Comparison of ENCODE assay signal across 8 cellular contexts in genomic region chr7:33108931-33109757, GRCh38. TPM values are rescaled to one million over a fixed set of nuclear protein-coding genes. Genes with fewer than 3 reads are reported as not detected.
DNase-seq lines count a peak whose midpoint lies in the region; ATAC-seq and TF ChIP-seq lines count a peak whose summit lies in the region.

A gene with protein sequence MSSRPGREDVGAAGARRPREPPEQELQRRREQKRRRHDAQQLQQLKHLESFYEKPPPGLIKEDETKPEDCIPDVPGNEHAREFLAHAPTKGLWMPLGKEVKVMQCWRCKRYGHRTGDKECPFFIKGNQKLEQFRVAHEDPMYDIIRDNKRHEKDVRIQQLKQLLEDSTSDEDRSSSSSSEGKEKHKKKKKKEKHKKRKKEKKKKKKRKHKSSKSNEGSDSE (minus strand): TSS chr7:33109404. CDS start chr7:33109372, 32 bp downstream.

- POLR2A ChIA-PET in AG04449 (lab: Yijun Ruan, JAX), result interaction anchor here (1.4 kb wide), 1 partner anchor 47 kb away, joined by 4 read pairs; the partner anchor contains the start of gene NT5C3A
- POLR2A ChIA-PET in activated B cell treated with CpG ODN at 0.5 μM for 24 hours (lab: Charles Lee), result interaction anchor here (1.0 to 4.6 kb wide), 8 partner anchors 9 to 613 kb away, joined by 4 to 44 read pairs (median 11); partner anchors contain the start of genes AVL9, KBTBD2 and NT5C3A

- DNase-seq in AG04449 (ENCODE audit: low read depth, low spot score), result no peak
- DNase-seq in NCI-H2171 treated with DMSO at 0.1 percent for 48 hours (lab: John Stamatoyannopoulos, UW), result peak; percentile 90
- DNase-seq in activated B cell treated with CpG ODN at 0.5 μM for 24 hours, result peak; percentile 84
- DNase-seq in central memory CD4-positive, alpha-beta T cell, result peak; percentile 75
- DNase-seq in kidney tubule cell (ENCODE audit: low spot score), result peak; percentile 79
- DNase-seq in stimulated activated CD4-positive, alpha-beta T cell treated with anti-CD3 and anti-CD28 coated beads, Interleukin-1b, Interleukin-23, amount 100 ng/mL, for 24 hours (ENCODE audit: low read depth in 4 of 4, low spot score in 1 of 4), result peak; percentile 51 to 72 (median 63)

- CTCF ChIA-PET in AG04449 (lab: Yijun Ruan, JAX) (interaction anchor here (0.6 to 6.5 kb wide), 39 partner anchors 8 to 1250 kb away, joined by 3 to 86 read pairs (median 6); partner anchors contain the start of genes FKBP9 and NT5C3A), activated B cell treated with CpG ODN at 0.5 μM for 24 hours (lab: Charles Lee) (interaction anchor here (0.6 to 3.7 kb wide), 18 partner anchors 9 to 417 kb away, joined by 3 to 32 read pairs (median 8); partner anchors contain the start of genes BBS9, KBTBD2 and NT5C3A)

- H3K4me3 Mint-ChIP-seq in activated B cell treated with CpG ODN at 0.5 μM for 24 hours, result peak within 1 kb of the TSS; percentile 89

- peaks cover 6% of the 10 kb centered on the region for H3K36me3 Mint-ChIP-seq in activated B cell treated with CpG ODN at 0.5 μM for 24 hours (ENCODE audit: low read depth)

- H3K4me3 ChIP-seq in AG04449 (ENCODE audit: low read depth, low read length), result peak within 1 kb of the TSS; percentile 75

- H3K4me1 Mint-ChIP-seq in activated B cell treated with CpG ODN at 0.5 μM for 24 hours, result peaks cover 43% of the 10 kb centered on the region

- H3K27me3 Mint-ChIP-seq in activated B cell treated with CpG ODN at 0.5 μM for 24 hours, result peaks cover 2% of the 10 kb centered on the region

- peak; percentile 64 for TF ChIP-seq CTCF in AG04449 (IDR thresholded peaks at IDR 0.05; ENCODE audit: insufficient read depth, low read length, missing control alignments)
- TF ChIP-seq CTCF in activated B cell treated with CpG ODN at 0.5 μM for 24 hours (IDR thresholded peaks at IDR 0.05), result no peak

- peak within 1 kb of the TSS; percentile 80 for H3K27ac Mint-ChIP-seq in activated B cell treated with CpG ODN at 0.5 μM for 24 hours

- intact Hi-C loops in activated B cell treated with CpG ODN at 0.5 μM for 24 hours (cut with micrococcal nuclease), result loop anchor here (1.0 to 5.0 kb wide), 8 partner anchors 20 to 617 kb away; partner anchors contain the start of genes BBS9 and LSM5

- H3K9me3 Mint-ChIP-seq in activated B cell treated with CpG ODN at 0.5 μM for 24 hours, result no peaks in the 10 kb centered on the region

- peak; percentile 71 for ATAC-seq in GM18858 (IDR thresholded peaks at IDR 0.05; ENCODE audit: unreplicated experiment)
- ATAC-seq in HG03064 (IDR thresholded peaks at IDR 0.05; ENCODE audit: low read depth, unreplicated experiment), result peak; percentile 87
- peak; percentile 92 for ATAC-seq in activated B cell treated with CpG ODN at 0.5 μM for 24 hours (ENCODE audit: low read depth)

RNA-seq across cellular contexts. Expression of the gene that starts here (rescaled TPM):
- 27.4 and 29.6 TPM in 2 replicates for total RNA-seq in activated B cell treated with CpG ODN at 0.5 μM for 24 hours
